In genomic region chrX:16874458-16875095, GRCh38 we compare ENCODE assay signal across 20 cellular contexts.
"Had no signal": no experiment of that assay in that cellular context is flagged by ENCODE, and none has a peak within 500 bp of the region (broad histone marks: within the 10 kb centered on the region; RNA-seq: fewer than 3 reads in every experiment).

No MANE protein-coding gene starts in this region.

- H2AFZ ChIP-seq: parathyroid adenoma had no signal

- H3K9me3 ChIP-seq: gastrocnemius medialis, lower lobe of right lung, neutrophil, stomach, thyroid gland, vagina had no signal

- ATAC-seq: gastrocnemius medialis; left ventricle myocardium superior; lower lobe of right lung; naive thymus-derived CD8-positive, alpha-beta T cell; sciatic nerve; stimulated activated effector memory CD8-positive, alpha-beta T cell treated with anti-CD3 and anti-CD28 coated beads, Interleukin-12 subunit alpha, Interleukin-12 subunit beta, amount 100 ng/mL, for 72 hours had no signal

- H3K36me3 ChIP-seq: gastrocnemius medialis, lower lobe of right lung, neutrophil, stomach, thyroid gland, vagina had no signal

- DNase-seq: dorsolateral prefrontal cortex; effector CD4-positive, alpha-beta T cell; gastrocnemius medialis; head of caudate nucleus; left ventricle myocardium superior; lower lobe of right lung; naive thymus-derived CD8-positive, alpha-beta T cell; stimulated activated CD4-positive, alpha-beta T cell treated with anti-CD3 and anti-CD28 coated beads, Interleukin-12 subunit alpha, Interleukin-12 subunit beta, amount 100 ng/mL, for 4 hours; stimulated activated CD4-positive, alpha-beta T cell treated with anti-CD3 and anti-CD28 coated beads, Interleukin-1b, Interleukin-23, amount 100 ng/mL, for 48 hours; stimulated activated CD4-positive, alpha-beta T cell treated with anti-CD3 and anti-CD28 coated beads, Interleukin-4, amount 100 ng/mL, for 24 hours; stimulated activated naive CD4-positive, alpha-beta T cell treated with Interleukin-2 at 50 U/mL for 16 hours; stomach; thyroid gland; trophoblast cell had no signal

- H3K27ac ChIP-seq: dorsolateral prefrontal cortex, gastrocnemius medialis, lower lobe of right lung, neutrophil, parathyroid adenoma, stomach, thyroid gland, vagina had no signal

- H3K4me3 ChIP-seq: dorsolateral prefrontal cortex, gastrocnemius medialis, lower lobe of right lung, smooth muscle cell, stomach, thyroid gland, vagina had no signal

- H3K79me2 ChIP-seq: parathyroid adenoma had no signal

- H3K4me2 ChIP-seq: smooth muscle cell had no signal
